Comparison of ENCODE assay signal across 12 cellular contexts in the genomic region with DNA sequence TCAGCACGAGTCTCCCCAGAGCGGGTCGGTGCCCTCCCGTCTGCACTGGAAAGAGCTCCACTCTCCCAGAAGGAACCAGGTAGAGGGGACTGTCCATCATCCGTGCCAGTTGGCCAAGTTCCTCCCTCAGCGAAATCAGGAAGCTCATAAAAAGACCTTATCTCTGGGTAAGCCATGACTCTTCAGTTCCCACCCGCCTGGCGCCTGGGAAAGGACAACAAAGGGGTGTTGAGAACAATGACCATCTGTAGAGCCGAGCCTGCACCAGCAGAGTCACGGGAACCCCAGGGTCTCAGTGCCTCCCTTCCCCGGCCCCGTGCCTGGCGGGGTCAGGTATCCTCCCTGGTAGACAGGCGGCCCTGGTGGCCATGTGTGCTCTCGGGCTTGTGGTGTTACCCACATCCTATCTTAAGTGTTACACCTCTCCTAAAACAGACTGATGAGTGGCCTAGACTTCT.
A peak's percentile ranks its signal among the peaks of the same experiment; 100 is the strongest.
DNase-seq lines count a peak whose midpoint lies in the region; ATAC-seq, FAIRE-seq and TF ChIP-seq lines count a peak whose summit lies in the region.
"Had no signal": no experiment of that assay in that cellular context is flagged by ENCODE, and none has a peak within 500 bp of the region (broad histone marks: within the 10 kb centered on the region; RNA-seq: fewer than 3 reads in every experiment).

No MANE protein-coding gene starts in this region.

- in situ Hi-C loops in K562 (cut with MboI) = no loop called here

- no peak for TF ChIP-seq POLR2A in K562 (conservative IDR thresholded peaks at IDR 0.05)

- H3K4me1 ChIP-seq in K562 (replicated peaks in 1 of 2; ENCODE audit: control insufficient read depth in 2 of 2, insufficient read depth in 2 of 2, low read length in 2 of 2) (0 out of 5 replicates have a peak, but pooled peaks cover 0 to 5% of the 10 kb centered on the region in 2 experiments), mucosa of descending colon (ENCODE audit: low read depth) (peaks cover 11% of the 10 kb centered on the region), smooth muscle cell (ENCODE audit: low read depth) (no peaks in the 10 kb centered on the region)
- H3K4me1 ChIP-seq: BLaER1 had no signal

- H3K27me3 ChIP-seq in K562 (ENCODE audit: control insufficient read depth in 2 of 2, insufficient read depth in 2 of 2, low read length in 2 of 2) (peaks cover 7 to 27% of the 10 kb centered on the region in 2 experiments; a peak in 3 of 5 replicates), smooth muscle cell (ENCODE audit: low read depth) (no peaks in the 10 kb centered on the region)
- H3K27me3 ChIP-seq: BLaER1 had no signal

- BruUV-seq in K562 (replicated peaks; lab: Mats Ljungman, UMichigan) = no TSS peak

- H3K4me3 ChIP-seq in K562 = no peak overlapping the region
- no peak overlapping the region for H3K4me3 ChIP-seq in mucosa of descending colon
- H3K4me3 ChIP-seq in smooth muscle cell = no peak overlapping the region
- H3K4me3 ChIP-seq: BLaER1 had no signal

- TF ChIP-seq EP300 in K562 (IDR thresholded peaks at IDR 0.05; ENCODE audit: low read length) = no peak

- intact Hi-C loops in K562 (cut with micrococcal nuclease) (no loop called here), mucosa of descending colon (cut with DNase I, micrococcal nuclease) (no loop called here)

- H3K36me3 ChIP-seq in K562 (ENCODE audit: control insufficient read depth, insufficient read depth, low read length) (no peaks in the 10 kb centered on the region), mucosa of descending colon (ENCODE audit: low read depth) (no peaks in the 10 kb centered on the region), smooth muscle cell (ENCODE audit: low read depth) (no peaks in the 10 kb centered on the region)
- H3K36me3 ChIP-seq: BLaER1 had no signal

- H2AFZ ChIP-seq in K562 (ENCODE audit: low read depth, low read length) (no peak overlapping the region), smooth muscle cell (ENCODE audit: low read depth) (no peak overlapping the region)

- H3K4me2 ChIP-seq in K562 (ENCODE audit: insufficient read depth, low read length) = no peak overlapping the region
- no peak overlapping the region for H3K4me2 ChIP-seq in smooth muscle cell
- H3K4me2 ChIP-seq: BLaER1 had no signal

- no peaks in the 10 kb centered on the region for H3K9me3 ChIP-seq in K562 (replicated peaks; ENCODE audit: control insufficient read depth, insufficient read depth, low read depth, low read length)
- H3K9me3 ChIP-seq in mucosa of descending colon = no peaks in the 10 kb centered on the region
- no peaks in the 10 kb centered on the region for H3K9me3 ChIP-seq in smooth muscle cell (replicated peaks; ENCODE audit: low read depth)
- H3K9me3 ChIP-seq: BLaER1 had no signal

- DNase-seq in ELF-1 (ENCODE audit: low read depth, low spot score) = peak; percentile 28
- peak; percentile 55 for DNase-seq in M059J (ENCODE audit: low read depth)
- no peak for DNase-seq in K562 (ENCODE audit: extremely low read depth in 1 of 4, low spot score in 3 of 4)
- DNase-seq in mucosa of descending colon = peak; percentile 87 to 92 (median 89)
- DNase-seq in smooth muscle cell (lab: John Stamatoyannopoulos, UW; ENCODE audit: unreplicated experiment) = no peak
- no peak for DNase-seq in kidney tubule cell (ENCODE audit: low spot score)
- no peak for DNase-seq in DMS53 (lab: John Stamatoyannopoulos, UW)
- DNase-seq: activated T-cell treated with anti-CD3 and anti-CD28 coated beads, Interleukin-2, amount 50 U/mL, for 48 hours; NCI-H2107 had no signal

- H3F3A ChIP-seq in smooth muscle cell (ENCODE audit: low read depth) = no peaks in the 10 kb centered on the region

- H3K9me1 ChIP-seq in K562 (ENCODE audit: control insufficient read depth, insufficient read depth, low read length) = no peaks in the 10 kb centered on the region

- no peaks in the 10 kb centered on the region for H3K79me2 ChIP-seq in K562 (ENCODE audit: control insufficient read depth, insufficient read depth, low read length)
- H3K79me2 ChIP-seq in smooth muscle cell (ENCODE audit: low read depth) = no peaks in the 10 kb centered on the region

- H3K9ac ChIP-seq in K562 (ENCODE audit: insufficient read depth in 1 of 2, low read depth in 2 of 2, low read length in 2 of 2) (no peak overlapping the region), smooth muscle cell (ENCODE audit: low read depth) (no peak overlapping the region)
- H3K9ac ChIP-seq: BLaER1 had no signal

- ATAC-seq in K562 = no peak
- peak; percentile 92 for ATAC-seq in mucosa of descending colon
- no peak for ATAC-seq in GM21825 (IDR thresholded peaks at IDR 0.05; ENCODE audit: unreplicated experiment)

- H4K20me1 ChIP-seq in K562 (replicated peaks; ENCODE audit: control insufficient read depth, insufficient read depth, low read length) (no peaks in the 10 kb centered on the region; the same call in 1 of the 2 replicates), smooth muscle cell (ENCODE audit: low read depth) (no peaks in the 10 kb centered on the region)
- H4K20me1 ChIP-seq: BLaER1 had no signal

- CTCF ChIA-PET in K562 (lab: Yijun Ruan, JAX; ENCODE audit: low intra/inter-chr PET ratio) = no interaction called here

- POLR2A ChIA-PET in K562 (lab: Yijun Ruan, JAX) = no interaction called here

- TF ChIP-seq CTCF in K562 (IDR thresholded peaks at IDR 0.05 in 2 of 3, conservative IDR thresholded peaks at IDR 0.05 in 1 of 3; ENCODE audit: insufficient read depth in 2 of 3, low read depth in 1 of 3, low read length in 3 of 3) (no peak), mucosa of descending colon (IDR thresholded peaks at IDR 0.05) (no peak), smooth muscle cell (IDR thresholded peaks at IDR 0.05; ENCODE audit: borderline replicate concordance, insufficient read depth, poor library complexity, severe bottlenecking) (no peak)

- under 1% methylated on average over 14 of the region's 15 CpGs for WGBS in K562 (ENCODE audit: insufficient coverage, low coverage, missing lambda C conversion rate)
- WGBS in smooth muscle cell (ENCODE audit: low lambda C conversion rate) = 47% methylated on average over 15 of the region's 15 CpGs

- H3K27ac ChIP-seq in K562 (ENCODE audit: extremely low read depth, low read depth, low read length) (no peak overlapping the region), smooth muscle cell (ENCODE audit: low read depth) (no peak overlapping the region)
- H3K27ac ChIP-seq: BLaER1 had no signal

- FAIRE-seq in K562 (lab: Jason Lieb, UNC) = no peak
- FAIRE-seq: keratinocyte had no signal

- no peak for TF ChIP-seq RAD21 in K562 (CRISPR knock-in tag; conservative IDR thresholded peaks at IDR 0.05 in 1 of 2, IDR thresholded peaks at IDR 0.05 in 1 of 2)

TF ChIP-seq in K562, 482 proteins besides CTCF, POLR2A, EP300 and RAD21:
- TF ChIP-seq, protein P1, sequence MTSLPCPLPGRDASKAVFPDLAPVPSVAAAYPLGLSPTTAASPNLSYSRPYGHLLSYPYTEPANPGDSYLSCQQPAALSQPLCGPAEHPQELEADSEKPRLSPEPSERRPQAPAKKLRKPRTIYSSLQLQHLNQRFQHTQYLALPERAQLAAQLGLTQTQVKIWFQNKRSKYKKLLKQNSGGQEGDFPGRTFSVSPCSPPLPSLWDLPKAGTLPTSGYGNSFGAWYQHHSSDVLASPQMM (CRISPR knock-in tag; IDR thresholded peaks at IDR 0.05) = no peak
- TF ChIP-seq SPI1 (IDR thresholded peaks at IDR 0.05; ENCODE audit: borderline replicate concordance, low read depth, low read length) = 0 out of 2 replicates have a peak, but pooled peaks have one; percentile 28
- TF ChIP-seq, protein P2, sequence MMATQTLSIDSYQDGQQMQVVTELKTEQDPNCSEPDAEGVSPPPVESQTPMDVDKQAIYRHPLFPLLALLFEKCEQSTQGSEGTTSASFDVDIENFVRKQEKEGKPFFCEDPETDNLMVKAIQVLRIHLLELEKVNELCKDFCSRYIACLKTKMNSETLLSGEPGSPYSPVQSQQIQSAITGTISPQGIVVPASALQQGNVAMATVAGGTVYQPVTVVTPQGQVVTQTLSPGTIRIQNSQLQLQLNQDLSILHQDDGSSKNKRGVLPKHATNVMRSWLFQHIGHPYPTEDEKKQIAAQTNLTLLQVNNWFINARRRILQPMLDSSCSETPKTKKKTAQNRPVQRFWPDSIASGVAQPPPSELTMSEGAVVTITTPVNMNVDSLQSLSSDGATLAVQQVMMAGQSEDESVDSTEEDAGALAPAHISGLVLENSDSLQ (IDR thresholded peaks at IDR 0.05) = peak; percentile 65; the same call in 1 of the 2 replicates
- peak; percentile 54; the same call in 1 of the 2 replicates for TF ChIP-seq SOX6 (IDR thresholded peaks at IDR 0.05)
- no peak for TF ChIP-seq TGIF2 (CRISPR knock-in tag; IDR thresholded peaks at IDR 0.05)
- TF ChIP-seq THAP12 (CRISPR knock-in tag; IDR thresholded peaks at IDR 0.05) = no peak

Comparison
In these comparisons a context has a peak if more than half of its experiments do, and no peak if none do; other contexts are left out.
1. DNase-seq: peak in ELF-1 (single experiment), M059J (single experiment) and mucosa of descending colon (3 of 3); none in K562 (0 of 4), smooth muscle cell (single experiment), kidney tubule cell (single experiment) and DMS53 (single experiment).